In the genomic region with DNA sequence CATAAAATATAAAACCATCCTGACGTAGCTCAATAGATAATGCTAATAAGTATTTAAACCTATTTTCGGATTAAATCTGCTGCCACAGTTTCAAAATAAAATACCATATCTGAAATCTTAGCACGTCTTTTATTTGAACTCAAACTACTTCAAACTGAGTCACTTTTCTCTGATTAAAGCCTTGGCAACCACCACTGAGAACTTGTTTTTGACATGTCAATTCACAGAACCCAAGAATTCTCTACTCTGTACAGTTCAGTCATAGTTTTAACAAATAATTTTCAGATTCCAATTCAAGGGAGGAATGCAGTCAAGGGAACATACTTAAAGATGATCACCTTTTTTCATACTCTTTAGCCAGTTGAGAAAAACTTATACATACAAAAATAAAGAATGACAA, we compare ENCODE assay signal across 16 cellular contexts.
A peak's percentile ranks its signal among the peaks of the same experiment; 100 is the strongest.
DNase-seq lines count a peak whose midpoint lies in the region; ATAC-seq and TF ChIP-seq lines count a peak whose summit lies in the region.
"Had no signal": no experiment of that assay in that cellular context is flagged by ENCODE, and none has a peak within 500 bp of the region (broad histone marks: within the 10 kb centered on the region; RNA-seq: fewer than 3 reads in every experiment).

No MANE protein-coding gene starts in this region.

- no peak for ATAC-seq in Right ventricle myocardium superior (ENCODE audit: poor library complexity)
- ATAC-seq: GM23338 had no signal

- no peaks in the 10 kb centered on the region for H3F3A ChIP-seq in GM23248 (ENCODE audit: insufficient read depth)

- no peaks in the 10 kb centered on the region for H3K9me2 ChIP-seq in GM23248 (ENCODE audit: insufficient read depth)

- 21 to 27% methylated on average over 3 of the region's 3 CpGs for WGBS in GM23248 (ENCODE audit: low coverage in 1 of 2, low lambda C conversion rate in 2 of 2, missing lambda C conversion rate in 2 of 2), 2 experiments

- no peak overlapping the region for H3K4me2 ChIP-seq in GM23248 (ENCODE audit: unreplicated experiment)
- H3K4me2 ChIP-seq: GM23338 had no signal

- no peaks in the 10 kb centered on the region for H3K27me3 ChIP-seq in GM23248 (replicated peaks; ENCODE audit: insufficient read depth)
- H3K27me3 ChIP-seq: BE2C had no signal

- H3K36me3 ChIP-seq in GM23248 (ENCODE audit: low read depth) = no peaks in the 10 kb centered on the region
- H3K36me3 ChIP-seq: BE2C had no signal

- no peak overlapping the region for H3K27ac ChIP-seq in GM23248
- H3K27ac ChIP-seq in coronary artery = no peak overlapping the region
- H3K27ac ChIP-seq: C4-2B, HL-60 had no signal

- H3K9ac ChIP-seq in GM23248 = no peak overlapping the region

- H4K20me1 ChIP-seq in GM23248 (ENCODE audit: insufficient read depth) = no peaks in the 10 kb centered on the region

- peak overlapping the region; percentile 22; the same call in 1 of the 2 replicates for H2AFZ ChIP-seq in GM23248

- no peak for DNase-seq in GM23248
- DNase-seq in astrocyte of the hippocampus (ENCODE audit: low read depth, low spot score) = peak; percentile 32
- peak; percentile 48 for DNase-seq in epithelial cell of esophagus (ENCODE audit: low read depth)
- DNase-seq in retinal pigment epithelial cell (ENCODE audit: low read depth) = peak; percentile 61
- no peak for DNase-seq in stimulated activated CD4-positive, alpha-beta T cell treated with anti-CD3 and anti-CD28 coated beads, Interleukin-1b, Interleukin-23, amount 100 ng/mL, for 48 hours
- no peak for DNase-seq in coronary artery (ENCODE audit: low spot score)
- DNase-seq in Right ventricle myocardium superior = no peak
- DNase-seq: BE2C; CD4-positive, alpha-beta memory T cell; DMS153; DMS79 treated with DMSO at 0.1 percent for 48 hours; EL; H7 had no signal

- intact Hi-C loops in Right ventricle myocardium superior (cut with DNase I) = no loop called here

- in situ Hi-C loops in GM23248 (cut with MboI) = no loop called here

- no peaks in the 10 kb centered on the region for H3K79me2 ChIP-seq in GM23248 (ENCODE audit: insufficient read depth)

- TF ChIP-seq CTCF in epithelial cell of esophagus (IDR thresholded peaks at IDR 0.05; ENCODE audit: insufficient read depth, low read depth, low read length, missing control alignments) (no peak), retinal pigment epithelial cell (conservative IDR thresholded peaks at IDR 0.05; ENCODE audit: low read depth, low read length) (no peak), coronary artery (IDR thresholded peaks at IDR 0.05) (no peak)

- no peaks in the 10 kb centered on the region for H3K9me3 ChIP-seq in GM23248 (ENCODE audit: low read depth)
- H3K9me3 ChIP-seq: BE2C had no signal

- H3K4me1 ChIP-seq in GM23248 (ENCODE audit: insufficient read depth) = no peaks in the 10 kb centered on the region

- H3K4me3 ChIP-seq in GM23248 (no peak overlapping the region), epithelial cell of esophagus (ENCODE audit: low read length) (no peak overlapping the region), retinal pigment epithelial cell (ENCODE audit: low read length) (no peak overlapping the region), coronary artery (no peak overlapping the region)
- H3K4me3 ChIP-seq: GM23338 had no signal

Comparison
In these comparisons a context has a peak if more than half of its experiments do, and no peak if none do; other contexts are left out.
1. DNase-seq: peak in astrocyte of the hippocampus (single experiment), epithelial cell of esophagus (single experiment) and retinal pigment epithelial cell (single experiment); none in GM23248 (single experiment), stimulated activated CD4-positive, alpha-beta T cell treated with anti-CD3 and anti-CD28 coated beads, Interleukin-1b, Interleukin-23, amount 100 ng/mL, for 48 hours (single experiment), coronary artery (single experiment) and Right ventricle myocardium superior (single experiment).